Comparison of ENCODE assay signal across 8 cellular contexts in the genomic region with DNA sequence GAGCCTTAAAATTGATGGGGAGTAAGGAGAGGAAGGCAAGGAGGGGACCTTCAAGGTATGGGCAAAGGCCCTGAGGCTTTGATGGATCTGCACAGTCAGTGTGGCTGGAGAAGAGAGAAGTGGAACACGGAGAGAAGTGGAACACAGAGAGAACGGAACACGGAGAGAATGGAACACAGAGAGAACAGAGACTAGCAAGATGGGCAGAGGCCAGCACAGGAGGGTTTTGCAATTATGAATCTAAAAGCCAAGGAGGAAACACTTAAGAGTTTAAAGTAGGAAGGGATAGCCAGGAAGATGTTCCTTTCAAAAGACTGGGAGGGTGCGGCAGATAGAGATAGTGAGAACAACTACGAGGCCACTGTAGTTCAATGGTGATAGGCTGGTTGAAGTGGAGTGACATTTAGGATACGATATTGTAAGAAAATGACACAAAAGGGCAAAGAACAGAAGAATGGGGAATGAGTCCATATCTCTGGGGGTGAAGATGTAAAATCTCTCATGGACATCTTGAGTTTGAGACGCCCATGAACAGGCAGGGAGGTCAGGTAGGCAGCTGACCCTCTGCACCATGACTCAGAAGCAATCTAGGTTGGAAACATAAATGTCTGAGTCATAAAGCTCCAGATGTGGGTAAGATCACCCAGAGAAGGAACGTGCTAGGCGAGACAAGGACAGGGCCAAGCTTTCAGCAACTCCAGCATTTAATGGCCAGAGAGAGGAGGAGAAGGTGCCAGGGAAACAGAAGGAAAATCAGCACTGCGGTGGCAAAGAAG. TPM values are rescaled to one million over a fixed set of nuclear protein-coding genes. Genes with fewer than 3 reads are reported as not detected.
DNase-seq lines count a peak whose midpoint lies in the region; ATAC-seq and TF ChIP-seq lines count a peak whose summit lies in the region.

No MANE protein-coding gene starts in this region.

- WGBS in H9 (ENCODE audit: extremely low coverage, insufficient read length, low lambda C conversion rate): no CpG with 5 or more reads among the region's 10 CpGs

- H3K14ac ChIP-seq in H9 (ENCODE audit: insufficient read depth, low read length): no peak overlapping the region

- peaks cover 24% of the 10 kb centered on the region for H3K4me1 ChIP-seq in H9 (ENCODE audit: insufficient read depth, low read length)

- H2BK5ac ChIP-seq in H9 (ENCODE audit: insufficient read length, low read length): no peak overlapping the region

- H3K4ac ChIP-seq in H9 (ENCODE audit: low read depth, low read length): no peak overlapping the region

- no peak overlapping the region for H2BK20ac ChIP-seq in H9 (ENCODE audit: low read depth, low read length, poor library complexity, severe bottlenecking)

- peak; percentile 93 for ATAC-seq in stimulated activated effector memory CD8-positive, alpha-beta T cell treated with anti-CD3 and anti-CD28 coated beads, Interleukin-12 subunit alpha, Interleukin-12 subunit beta, amount 100 ng/mL, for 72 hours
- no peak for ATAC-seq in GM18858 (IDR thresholded peaks at IDR 0.05; ENCODE audit: unreplicated experiment)

- no peak overlapping the region for H3K4me2 ChIP-seq in H9 (ENCODE audit: insufficient read depth, insufficient read length, low read length)

- H3K9ac ChIP-seq in H9 (ENCODE audit: extremely low read depth, insufficient read length, low read length): no peak overlapping the region

- H3K23ac ChIP-seq in H9 (ENCODE audit: insufficient read length, low read depth, low read length): no peak overlapping the region

- peaks cover 15 to 52% (median 45%) of the 10 kb centered on the region in 3 experiments; a peak in 6 of 7 replicates for H3K36me3 Mint-ChIP-seq in H9 (ENCODE audit: insufficient read depth in 1 of 3, low read depth in 3 of 3)
- peaks cover 70% of the 10 kb centered on the region for H3K36me3 Mint-ChIP-seq in stimulated activated effector memory CD8-positive, alpha-beta T cell treated with anti-CD3 and anti-CD28 coated beads, Interleukin-12 subunit alpha, Interleukin-12 subunit beta, amount 100 ng/mL, for 72 hours

- H2BK15ac ChIP-seq in H9 (ENCODE audit: low read depth, low read length): no peak overlapping the region

- H2AFZ ChIP-seq in H9 (ENCODE audit: low read length): no peak overlapping the region

- no peak overlapping the region for H2BK120ac ChIP-seq in H9 (ENCODE audit: low read depth, low read length, poor library complexity, severe bottlenecking)

- H3K27me3 Mint-ChIP-seq in H9 (ENCODE audit: low read depth): no peaks in the 10 kb centered on the region

- no peaks in the 10 kb centered on the region for H3K9me3 ChIP-seq in H9 (ENCODE audit: control insufficient read depth, low read depth, low read length)

- peaks cover 51 to 57% of the 10 kb centered on the region in 2 experiments for H3K4me1 Mint-ChIP-seq in H9
- H3K4me1 Mint-ChIP-seq in stimulated activated effector memory CD8-positive, alpha-beta T cell treated with anti-CD3 and anti-CD28 coated beads, Interleukin-12 subunit alpha, Interleukin-12 subunit beta, amount 100 ng/mL, for 72 hours: peaks cover 63% of the 10 kb centered on the region

- H3K79me1 ChIP-seq in H9 (ENCODE audit: insufficient read depth, low read depth, low read length, poor library complexity, severe bottlenecking): peaks cover 3% of the 10 kb centered on the region

- H3K56ac ChIP-seq in H9 (ENCODE audit: insufficient read length, low read depth, low read length): no peak overlapping the region

- no peak overlapping the region for H4K5ac ChIP-seq in H9 (ENCODE audit: insufficient read length, low read depth, low read length)

- TF ChIP-seq CTCF in H9 (conservative IDR thresholded peaks at IDR 0.05): no peak

- H4K8ac ChIP-seq in H9 (replicated peaks; ENCODE audit: insufficient read length, low read depth, low read length): no peak overlapping the region

- H2BK12ac ChIP-seq in H9 (ENCODE audit: insufficient read length, low read depth, low read length): no peak overlapping the region

- no peaks in the 10 kb centered on the region for H3K27me3 ChIP-seq in H9 (ENCODE audit: insufficient read depth, low read length)

- H3K9me3 Mint-ChIP-seq in H9: no peaks in the 10 kb centered on the region
- no peaks in the 10 kb centered on the region for H3K9me3 Mint-ChIP-seq in stimulated activated effector memory CD8-positive, alpha-beta T cell treated with anti-CD3 and anti-CD28 coated beads, Interleukin-12 subunit alpha, Interleukin-12 subunit beta, amount 100 ng/mL, for 72 hours

- peak overlapping the region; percentile 10 for H3K27ac ChIP-seq in H9 (ENCODE audit: insufficient read length, low read depth, low read length)

- H3K79me2 ChIP-seq in H9 (ENCODE audit: insufficient read depth, low read length): peaks cover 75% of the 10 kb centered on the region; the same call in 1 of the 2 replicates

- no peak overlapping the region for H4K91ac ChIP-seq in H9 (ENCODE audit: insufficient read length, low read depth, low read length)

- no peaks in the 10 kb centered on the region for H4K20me1 ChIP-seq in H9 (ENCODE audit: control insufficient read depth, insufficient read depth, insufficient read length)

- DNase-seq in H9: no peak
- DNase-seq in T1000 (lab: John Stamatoyannopoulos, UW): peak; percentile 50
- DNase-seq in fibroblast of the conjunctiva (ENCODE audit: low read depth): peak; percentile 85
- no peak for DNase-seq in stimulated activated effector memory CD8-positive, alpha-beta T cell treated with anti-CD3 and anti-CD28 coated beads, Interleukin-12 subunit alpha, Interleukin-12 subunit beta, amount 100 ng/mL, for 72 hours (ENCODE audit: low spot score in 2 of 2)
- no peak for DNase-seq in iPS-NIHi7 (ENCODE audit: extremely low spot score)
- DNase-seq in DMS153 (lab: John Stamatoyannopoulos, UW): no peak
- DNase-seq in NCI-H510A treated with DMSO at 0.1 percent for 48 hours (lab: John Stamatoyannopoulos, UW): no peak

- no peak overlapping the region for H2AK5ac ChIP-seq in H9 (ENCODE audit: insufficient read length, low read length)

- no peak overlapping the region for H3T11ph ChIP-seq in H9 (ENCODE audit: low read length)

- no peaks in the 10 kb centered on the region for H3K23me2 ChIP-seq in H9 (ENCODE audit: insufficient read length, low read depth, low read length, poor library complexity, severe bottlenecking)

- H3K27ac Mint-ChIP-seq in H9: peak overlapping the region; percentile 56 to 85 (median 78)
- peak overlapping the region; percentile 70 for H3K27ac Mint-ChIP-seq in stimulated activated effector memory CD8-positive, alpha-beta T cell treated with anti-CD3 and anti-CD28 coated beads, Interleukin-12 subunit alpha, Interleukin-12 subunit beta, amount 100 ng/mL, for 72 hours

- H3K4me3 Mint-ChIP-seq in H9: no peak overlapping the region
- H3K4me3 Mint-ChIP-seq in stimulated activated effector memory CD8-positive, alpha-beta T cell treated with anti-CD3 and anti-CD28 coated beads, Interleukin-12 subunit alpha, Interleukin-12 subunit beta, amount 100 ng/mL, for 72 hours: peak overlapping the region; percentile 47

- no peak overlapping the region for H3K18ac ChIP-seq in H9 (ENCODE audit: insufficient read length, low read depth, low read length)

RNA-seq across cellular contexts. Expression of a gene that starts 25.4 kb away (rescaled TPM):
- total RNA-seq in H9 (2021): 158 and 162 TPM in 2 replicates

Comparison
In these comparisons a context has a peak if more than half of its experiments do, and no peak if none do; other contexts are left out.
1. DNase-seq: peak in T1000 (single experiment) and fibroblast of the conjunctiva (single experiment); none in H9 (single experiment), stimulated activated effector memory CD8-positive, alpha-beta T cell treated with anti-CD3 and anti-CD28 coated beads, Interleukin-12 subunit alpha, Interleukin-12 subunit beta, amount 100 ng/mL, for 72 hours (0 of 2), iPS-NIHi7 (single experiment), DMS153 (single experiment) and NCI-H510A treated with DMSO at 0.1 percent for 48 hours (single experiment).